34 cellular contexts compared by ENCODE assay signal in the genomic region with DNA sequence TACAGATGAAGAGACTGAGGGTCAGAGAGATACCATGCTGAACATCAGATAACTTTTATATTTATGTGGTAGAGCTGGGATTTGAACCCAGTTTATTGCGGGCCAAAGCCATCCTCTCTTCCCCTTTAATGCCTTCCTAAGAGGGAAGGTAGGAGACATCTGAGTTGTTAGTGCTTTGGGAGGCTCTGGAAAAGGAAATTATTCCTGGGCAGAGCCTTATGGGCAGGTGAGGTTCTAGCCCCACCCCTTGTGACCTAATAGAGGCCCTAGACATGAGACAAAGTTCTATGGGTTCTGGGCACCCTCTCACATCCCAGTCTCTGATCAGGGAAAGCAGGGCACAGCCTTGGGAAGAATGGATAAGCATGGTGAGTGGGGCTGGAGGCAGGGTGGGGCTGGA. TPM values are rescaled to one million over a fixed set of nuclear protein-coding genes. Genes with fewer than 3 reads are reported as not detected.
"Had no signal": no experiment of that assay in that cellular context is flagged by ENCODE, and none has a peak within 500 bp of the region (broad histone marks: within the 10 kb centered on the region; RNA-seq: fewer than 3 reads in every experiment).

A gene (plus strand): TSS at position 301 of the 400 bp plus-strand sequence. CDS start 55 bp downstream, at position 356.

- H3K9ac ChIP-seq: neural progenitor cell, parathyroid adenoma had no signal

- H3K27ac ChIP-seq: neural progenitor cell, ovary, parathyroid adenoma, psoas muscle, skin epidermis, spleen, stomach, tibial artery, transverse colon, upper lobe of right lung, uterus had no signal

- ATAC-seq: naive thymus-derived CD4-positive, alpha-beta T cell; natural killer cell; psoas muscle; right cardiac atrium; sciatic nerve; stimulated activated naive B cell treated with anti-CD40 and anti-IgM and Interleukin-4, amounts not matched to agents 10 μg/mL and 1 μg/mL and 100 μg/mL, for 72 hours; upper lobe of right lung had no signal

- H3K9me3 ChIP-seq: ovary, psoas muscle, stomach, tibial artery, transverse colon, upper lobe of right lung, uterus had no signal

- H3K27me3 Mint-ChIP-seq: progenitor cell of endocrine pancreas; stimulated activated naive B cell treated with anti-CD40 and anti-IgM and Interleukin-4, amounts not matched to agents 10 μg/mL and 1 μg/mL and 100 μg/mL, for 72 hours; stimulated activated naive CD8-positive, alpha-beta T cell treated with anti-CD3 and anti-CD28 coated beads, Interleukin-15, Interleukin-2, amounts not matched to agents 100 ng/mL and 50 ng/mL, for 24 hours; type B pancreatic cell had no signal

- H3K4me1 ChIP-seq: parathyroid adenoma, uterus had no signal

- DNase-seq: naive thymus-derived CD4-positive, alpha-beta T cell; natural killer cell; occipital lobe; ovary; psoas muscle; right cardiac atrium; spleen; stimulated activated CD4-positive, alpha-beta T cell treated with anti-CD3 and anti-CD28 coated beads, Interleukin-12 subunit alpha, Interleukin-12 subunit beta, amount 100 ng/mL, for 4 hours; stimulated activated CD4-positive, alpha-beta T cell treated with anti-CD3 and anti-CD28 coated beads, Interleukin-1b, Interleukin-23, amount 100 ng/mL, for 48 hours; stimulated activated CD4-positive, alpha-beta T cell treated with anti-CD3 and anti-CD28 coated beads, Interleukin-4, amount 100 ng/mL, for 1 hour; stimulated activated CD4-positive, alpha-beta T cell treated with anti-CD3 and anti-CD28 coated beads, Interleukin-4, amount 100 ng/mL, for 4 hours; stimulated activated CD8-positive, alpha-beta memory T cell treated with anti-CD3 and anti-CD28 coated beads, Interleukin-4, amount 100 ng/mL, for 48 hours; stimulated activated naive B cell treated with anti-CD40 and anti-IgM and Interleukin-4, amounts not matched to agents 10 μg/mL and 1 μg/mL and 100 μg/mL, for 72 hours; stimulated activated naive CD4-positive, alpha-beta T cell treated with Interleukin-2 at 50 U/mL for 16 hours; stomach; tibial artery; transverse colon; upper lobe of right lung; uterus had no signal

- H3K27ac Mint-ChIP-seq: natural killer cell; nephron; neural progenitor cell; progenitor cell of endocrine pancreas; stimulated activated naive B cell treated with anti-CD40 and anti-IgM and Interleukin-4, amounts not matched to agents 10 μg/mL and 1 μg/mL and 100 μg/mL, for 72 hours; stimulated activated naive CD8-positive, alpha-beta T cell treated with anti-CD3 and anti-CD28 coated beads, Interleukin-15, Interleukin-2, amounts not matched to agents 100 ng/mL and 50 ng/mL, for 24 hours; type B pancreatic cell had no signal

- H3K4me2 ChIP-seq: neural progenitor cell, smooth muscle cell had no signal

- H3K27me3 ChIP-seq: neural progenitor cell, ovary, stomach, tibial artery, transverse colon, upper lobe of right lung, uterus had no signal

- H2AFZ ChIP-seq: neural progenitor cell, parathyroid adenoma had no signal

- H3K79me2 ChIP-seq: parathyroid adenoma had no signal

- H3K36me3 ChIP-seq: neural progenitor cell, ovary, spleen, stomach, tibial artery, transverse colon, upper lobe of right lung, uterus had no signal

- H3K4me3 Mint-ChIP-seq: natural killer cell; nephron; neural progenitor cell; stimulated activated naive B cell treated with anti-CD40 and anti-IgM and Interleukin-4, amounts not matched to agents 10 μg/mL and 1 μg/mL and 100 μg/mL, for 72 hours; stimulated activated naive CD8-positive, alpha-beta T cell treated with anti-CD3 and anti-CD28 coated beads, Interleukin-15, Interleukin-2, amounts not matched to agents 100 ng/mL and 50 ng/mL, for 24 hours; type B pancreatic cell had no signal

- H3K36me3 Mint-ChIP-seq: naive thymus-derived CD4-positive, alpha-beta T cell; natural killer cell; neural progenitor cell; stimulated activated naive B cell treated with anti-CD40 and anti-IgM and Interleukin-4, amounts not matched to agents 10 μg/mL and 1 μg/mL and 100 μg/mL, for 72 hours; type B pancreatic cell had no signal

- H3K9me3 Mint-ChIP-seq: natural killer cell; nephron; neural progenitor cell; stimulated activated naive B cell treated with anti-CD40 and anti-IgM and Interleukin-4, amounts not matched to agents 10 μg/mL and 1 μg/mL and 100 μg/mL, for 72 hours; stimulated activated naive CD8-positive, alpha-beta T cell treated with anti-CD3 and anti-CD28 coated beads, Interleukin-15, Interleukin-2, amounts not matched to agents 100 ng/mL and 50 ng/mL, for 24 hours; type B pancreatic cell had no signal

- H3K4me3 ChIP-seq: neural progenitor cell, ovary, psoas muscle, skin epidermis, smooth muscle cell, spleen, stomach, tibial artery, transverse colon, upper lobe of right lung, uterus had no signal

RNA-seq across cellular contexts. Expression of the gene that starts here (rescaled TPM):
- total RNA-seq: naive thymus-derived CD4-positive, alpha-beta T cell; natural killer cell; occipital lobe; osteoblast; ovary; progenitor cell of endocrine pancreas; psoas muscle; renal cortical epithelial cell; right cardiac atrium; sciatic nerve; smooth muscle cell; spleen; stomach; subcutaneous adipose tissue; temporal lobe; transverse colon; upper lobe of right lung; urinary bladder; uterus had no signal
- polyA plus RNA-seq: neural cell, ovary, stomach, urinary bladder had no signal
